Comparison of ENCODE assay signal across 11 cellular contexts in genomic region chr3:194575484-194576210, GRCh38. TPM values are rescaled to one million over a fixed set of nuclear protein-coding genes. Genes with fewer than 3 reads are reported as not detected.
DNase-seq lines count a peak whose midpoint lies in the region; FAIRE-seq and TF ChIP-seq lines count a peak whose summit lies in the region.
"Had no signal": no experiment of that assay in that cellular context is flagged by ENCODE, and none has a peak within 500 bp of the region (broad histone marks: within the 10 kb centered on the region; RNA-seq: fewer than 3 reads in every experiment).

No MANE protein-coding gene starts in this region.

- TF ChIP-seq POLR2A in esophagus muscularis mucosa (IDR thresholded peaks at IDR 0.05; ENCODE audit: low read depth), result no peak
- TF ChIP-seq POLR2A in transverse colon (IDR thresholded peaks at IDR 0.05), result no peak

- H3K4me1 Mint-ChIP-seq in H9, result peaks cover 14 to 27% of the 10 kb centered on the region in 2 experiments

- FAIRE-seq in D721Med (lab: Jason Lieb, UNC), result no peak

- H3K18ac ChIP-seq in H9 (ENCODE audit: insufficient read length, low read depth, low read length), result no peak overlapping the region

- no peak overlapping the region for H3K4ac ChIP-seq in H9 (ENCODE audit: low read depth, low read length)

- no peak overlapping the region for H2BK20ac ChIP-seq in H9 (ENCODE audit: low read depth, low read length, poor library complexity, severe bottlenecking)

- intact Hi-C loops in esophagus muscularis mucosa (cut with DNase I) (no loop called here), transverse colon (cut with DNase I; ENCODE audit: low total_unique reads) (no loop called here)

- H3K9me3 ChIP-seq in H9 (ENCODE audit: control insufficient read depth, low read depth, low read length) (no peaks in the 10 kb centered on the region), esophagus muscularis mucosa (no peaks in the 10 kb centered on the region), transverse colon (no peaks in the 10 kb centered on the region)

- no peak overlapping the region for H2BK12ac ChIP-seq in H9 (ENCODE audit: insufficient read length, low read depth, low read length)

- no peak overlapping the region for H2BK15ac ChIP-seq in H9 (ENCODE audit: low read depth, low read length)

- H3K27me3 ChIP-seq in H9 (ENCODE audit: insufficient read depth, low read length) (no peaks in the 10 kb centered on the region), esophagus muscularis mucosa (peaks cover 0 to 19% (median 0%) of the 10 kb centered on the region in 4 donors), transverse colon (no peaks in the 10 kb centered on the region)

- H3K4me3 ChIP-seq in foreskin fibroblast (ENCODE audit: low read depth in 1 of 2, low read length in 2 of 2) (no peak overlapping the region), skeletal muscle cell (ENCODE audit: low read depth, low read length) (no peak overlapping the region), esophagus muscularis mucosa (no peak overlapping the region), transverse colon (no peak overlapping the region)

- H3K79me1 ChIP-seq in H9 (ENCODE audit: insufficient read depth, low read depth, low read length, poor library complexity, severe bottlenecking), result no peaks in the 10 kb centered on the region

- H3K36me3 ChIP-seq in esophagus muscularis mucosa, result no peaks in the 10 kb centered on the region
- no peaks in the 10 kb centered on the region for H3K36me3 ChIP-seq in transverse colon

- no peaks in the 10 kb centered on the region for H3K9me3 Mint-ChIP-seq in H9

- no peaks in the 10 kb centered on the region for H4K20me1 ChIP-seq in H9 (ENCODE audit: control insufficient read depth, insufficient read depth, insufficient read length)

- no peak overlapping the region for H3K14ac ChIP-seq in H9 (ENCODE audit: insufficient read depth, low read length)

- TF ChIP-seq CTCF in H9 (conservative IDR thresholded peaks at IDR 0.05), result peak; percentile 20; the same call in 2 of the 3 replicates
- no peak for TF ChIP-seq CTCF in foreskin fibroblast (IDR thresholded peaks at IDR 0.05; ENCODE audit: low read depth, low read length)
- no peak for TF ChIP-seq CTCF in esophagus muscularis mucosa (IDR thresholded peaks at IDR 0.05)
- no peak for TF ChIP-seq CTCF in D721Med (IDR thresholded peaks at IDR 0.05; ENCODE audit: insufficient read depth, missing control alignments)
- no peak for TF ChIP-seq CTCF in transverse colon (IDR thresholded peaks at IDR 0.05)

- no peaks in the 10 kb centered on the region for H3K36me3 Mint-ChIP-seq in H9 (ENCODE audit: insufficient read depth in 1 of 3, low read depth in 3 of 3)

- H3K23me2 ChIP-seq in H9 (ENCODE audit: insufficient read length, low read depth, low read length, poor library complexity, severe bottlenecking), result no peaks in the 10 kb centered on the region

- in situ Hi-C loops in transverse colon (cut with MboI; ENCODE audit: low pct_ligation_motif_present in 1 of 4, low pct_unique_long_range_greater_than_20kb in 1 of 4, low sequenced_read_pairs in 3 of 4), result loop anchor here in 1 of 4 donors (10.0 kb wide), 1 partner anchor 101 kb away; no protein-coding TSS in a partner anchor

- no peak overlapping the region for H2AK5ac ChIP-seq in H9 (ENCODE audit: insufficient read length, low read length)

- H3K27ac ChIP-seq in H9 (ENCODE audit: insufficient read length, low read depth, low read length) (no peak overlapping the region), esophagus muscularis mucosa (replicated peaks in 1 of 4) (peak overlapping the region in 2 of 4 donors; percentile 5 to 60), transverse colon (no peak overlapping the region)

- no peak overlapping the region for H2BK5ac ChIP-seq in H9 (ENCODE audit: insufficient read length, low read length)

- no peak overlapping the region for H3K4me2 ChIP-seq in H9 (ENCODE audit: insufficient read depth, insufficient read length, low read length)

- no peak overlapping the region; a peak in 1 of 7 replicates for H3K27ac Mint-ChIP-seq in H9

- no peaks in the 10 kb centered on the region for H3K4me1 ChIP-seq in H9 (ENCODE audit: insufficient read depth, low read length)
- H3K4me1 ChIP-seq in esophagus muscularis mucosa, result peaks cover 5 to 53% (median 20%) of the 10 kb centered on the region in 4 donors
- H3K4me1 ChIP-seq in transverse colon, result no peaks in the 10 kb centered on the region

- H2BK120ac ChIP-seq in H9 (ENCODE audit: low read depth, low read length, poor library complexity, severe bottlenecking), result no peak overlapping the region

- H2AFZ ChIP-seq in H9 (ENCODE audit: low read length), result no peak overlapping the region

- H3T11ph ChIP-seq in H9 (ENCODE audit: low read length), result no peak overlapping the region

- TF ChIP-seq EP300 in esophagus muscularis mucosa (IDR thresholded peaks at IDR 0.05) (no peak), transverse colon (IDR thresholded peaks at IDR 0.05; ENCODE audit: low read depth) (no peak)

- H4K8ac ChIP-seq in H9 (replicated peaks; ENCODE audit: insufficient read length, low read depth, low read length), result no peak overlapping the region

- no peaks in the 10 kb centered on the region for H3K79me2 ChIP-seq in H9 (ENCODE audit: insufficient read depth, low read length)

- peak; percentile 54 for DNase-seq in H9
- DNase-seq in SKM-1 (lab: John Stamatoyannopoulos, UW; ENCODE audit: unreplicated experiment), result peak; percentile 93
- peak; percentile 74 to 75 for DNase-seq in foreskin fibroblast
- peak; percentile 70 for DNase-seq in skeletal muscle cell (ENCODE audit: low read depth)
- DNase-seq in esophagus muscularis mucosa (ENCODE audit: extremely low spot score), result no peak
- DNase-seq in D721Med (ENCODE audit: insufficient read length, low spot score), result no peak
- no peak for DNase-seq in transverse colon
- DNase-seq in NCI-H2029 treated with DMSO at 0.1 percent for 48 hours (lab: John Stamatoyannopoulos, UW), result no peak
- DNase-seq: activated CD4-positive, alpha-beta T cell treated with anti-CD3 and anti-CD28 coated beads, Interleukin-2, amount 50 U/mL, for 4 hours; cerebellar nuclear complex; NCI-H748 treated with DMSO at 0.1 percent for 48 hours had no signal

- no peak overlapping the region for H3K56ac ChIP-seq in H9 (ENCODE audit: insufficient read length, low read depth, low read length)

- H3K9ac ChIP-seq in H9 (ENCODE audit: extremely low read depth, insufficient read length, low read length), result no peak overlapping the region

- H3K4me3 Mint-ChIP-seq in H9, result no peak overlapping the region

- no peak overlapping the region for H4K5ac ChIP-seq in H9 (ENCODE audit: insufficient read length, low read depth, low read length)

- H3K23ac ChIP-seq in H9 (ENCODE audit: insufficient read length, low read depth, low read length), result no peak overlapping the region

- H3K27me3 Mint-ChIP-seq in H9 (ENCODE audit: low read depth), result peaks cover 4% of the 10 kb centered on the region

- no CpG with 5 or more reads among the region's 9 CpGs for WGBS in H9 (ENCODE audit: extremely low coverage, insufficient read length, low lambda C conversion rate)
- WGBS in esophagus muscularis mucosa, result 82% methylated on average over 9 of the region's 9 CpGs
- WGBS in transverse colon (ENCODE audit: low coverage in 1 of 2), 2 donors, result 91% methylated on average over 4 to 9 of the region's 9 CpGs

- no peak overlapping the region for H4K91ac ChIP-seq in H9 (ENCODE audit: insufficient read length, low read depth, low read length)

RNA-seq across cellular contexts. Expression of gene TMEM44, which starts 57.6 kb away (rescaled TPM):
- total RNA-seq in H9 (2021) (16.5 and 19.8 TPM in 2 replicates), esophagus muscularis mucosa (10 to 100 TPM in 1 of 4 donors, 1 to 10 TPM in 3; 3.3 to 10.8 (median 9.3) TPM), transverse colon (100 to 1,000 TPM in 1 of 4 donors, 10 to 100 TPM in 3; 52.0 to 101 (median 58.8) TPM)

Comparison
In these comparisons a context has a peak if more than half of its experiments do, and no peak if none do; other contexts are left out.
1. DNase-seq: peak in H9 (single experiment), SKM-1 (single experiment), foreskin fibroblast (2 of 2) and skeletal muscle cell (single experiment); none in esophagus muscularis mucosa (single experiment), D721Med (single experiment), transverse colon (single experiment) and NCI-H2029 treated with DMSO at 0.1 percent for 48 hours (single experiment).